ENCODE assay signal across 13 cellular contexts in genomic region chr3:25854635-25855034, GRCh38.
DNase-seq lines count a peak whose midpoint lies in the region; ATAC-seq and TF ChIP-seq lines count a peak whose summit lies in the region.
"Had no signal": no experiment of that assay in that cellular context is flagged by ENCODE, and none has a peak within 500 bp of the region (broad histone marks: within the 10 kb centered on the region; RNA-seq: fewer than 3 reads in every experiment).

No MANE protein-coding gene starts in this region.

- H3K27me3 ChIP-seq in mesenchymal stem cell (ENCODE audit: control insufficient read depth in 1 of 2, insufficient read depth in 1 of 2, low read length in 2 of 2) = no peaks in the 10 kb centered on the region
- H3K27me3 ChIP-seq: suprapubic skin had no signal

- H2BK120ac ChIP-seq in mesenchymal stem cell (ENCODE audit: low read depth, low read length) = no peak overlapping the region

- H3K14ac ChIP-seq in mesenchymal stem cell (ENCODE audit: low read length in 2 of 2) = no peak overlapping the region

- no peaks in the 10 kb centered on the region for H3K79me1 ChIP-seq in mesenchymal stem cell (replicated peaks; ENCODE audit: low read length, poor library complexity, severe bottlenecking)

- no peak overlapping the region for H3K23ac ChIP-seq in mesenchymal stem cell (ENCODE audit: low read length in 2 of 2)

- CTCF ChIA-PET in T-cell (lab: Charles Lee) = interaction anchor here (0.7 to 5.7 kb wide), 8 partner anchors 9 to 260 kb away, joined by 3 to 83 read pairs (median 4); no protein-coding TSS in a partner anchor

- no peaks in the 10 kb centered on the region for H3K4me1 ChIP-seq in mesenchymal stem cell (ENCODE audit: control insufficient read depth, insufficient read depth, low read depth, low read length)
- H3K4me1 ChIP-seq: suprapubic skin had no signal

- H3K4me3 ChIP-seq in cardiac fibroblast (replicated peaks in 1 of 2; ENCODE audit: low read depth in 2 of 2, low read length in 2 of 2) = no peak overlapping the region
- H3K4me3 ChIP-seq in mesenchymal stem cell (ENCODE audit: insufficient read depth in 1 of 2, low read depth in 1 of 2, low read length in 2 of 2) = no peak overlapping the region
- H3K4me3 ChIP-seq: suprapubic skin had no signal

- H4K8ac ChIP-seq in mesenchymal stem cell (ENCODE audit: low read length) = no peak overlapping the region

- no peak overlapping the region for H2AFZ ChIP-seq in mesenchymal stem cell (ENCODE audit: low read depth, low read length)

- H3K9ac ChIP-seq in mesenchymal stem cell (ENCODE audit: low read length) = no peak overlapping the region

- H3K18ac ChIP-seq in mesenchymal stem cell (ENCODE audit: low read depth in 1 of 2, low read length in 2 of 2) = no peak overlapping the region

- no peak overlapping the region for H3K27ac Mint-ChIP-seq in T-cell
- H3K27ac Mint-ChIP-seq: memory B cell had no signal

- H3K27ac ChIP-seq in mesenchymal stem cell (ENCODE audit: low read length, poor library complexity, severe bottlenecking) = no peak overlapping the region
- H3K27ac ChIP-seq: suprapubic skin had no signal

- no peak for TF ChIP-seq CTCF in cardiac fibroblast (IDR thresholded peaks at IDR 0.05; ENCODE audit: low read depth, low read length)

- no peaks in the 10 kb centered on the region for H3K36me3 Mint-ChIP-seq in T-cell
- H3K36me3 Mint-ChIP-seq: memory B cell had no signal

- H3K36me3 ChIP-seq in mesenchymal stem cell (ENCODE audit: control insufficient read depth in 1 of 2, insufficient read depth in 2 of 2, low read depth in 1 of 2, low read length in 2 of 2) = no peaks in the 10 kb centered on the region
- H3K36me3 ChIP-seq: suprapubic skin had no signal

- H3K27me3 Mint-ChIP-seq in T-cell = no peaks in the 10 kb centered on the region
- H3K27me3 Mint-ChIP-seq: memory B cell had no signal

- no peaks in the 10 kb centered on the region for H3K9me3 ChIP-seq in mesenchymal stem cell (ENCODE audit: control insufficient read depth, low read length)
- H3K9me3 ChIP-seq: suprapubic skin had no signal

- H2BK5ac ChIP-seq in mesenchymal stem cell (ENCODE audit: low read depth, low read length, poor library complexity, severe bottlenecking) = no peak overlapping the region

- no peak overlapping the region for H2AK5ac ChIP-seq in mesenchymal stem cell (ENCODE audit: low read length, severe bottlenecking)

- no peak overlapping the region for H2BK12ac ChIP-seq in mesenchymal stem cell (ENCODE audit: low read length in 2 of 2)

- 80% methylated on average over 1 of the region's 3 CpGs for whole genome bisulfite sequencing in mesenchymal stem cell

- H3K4me2 ChIP-seq in mesenchymal stem cell (ENCODE audit: low read length, poor library complexity, severe bottlenecking) = no peak overlapping the region

- H3K4me1 Mint-ChIP-seq in T-cell = no peaks in the 10 kb centered on the region

- DNase-seq in AG08395 (ENCODE audit: low spot score) = peak; percentile 32
- peak; percentile 78 for DNase-seq in LHCN-M2 (ENCODE audit: low read depth)
- DNase-seq in cardiac fibroblast (ENCODE audit: low read depth in 2 of 2) = peak; percentile 45 to 79
- DNase-seq in mesenchymal stem cell = peak; percentile 67
- no peak for DNase-seq in T1000 (lab: John Stamatoyannopoulos, UW)
- DNase-seq in T-cell = no peak
- no peak for DNase-seq in SHP77 (lab: John Stamatoyannopoulos, UW)
- DNase-seq in activated naive CD4-positive, alpha-beta T cell treated with Interleukin-2 at 50 U/mL for 16 hours = no peak
- DNase-seq: activated CD4-positive, alpha-beta T cell treated with anti-CD3 and anti-CD28 coated beads for 1 hour; MM.1S; Right ventricle myocardium superior had no signal

- no peak overlapping the region for H3K4me3 Mint-ChIP-seq in T-cell
- H3K4me3 Mint-ChIP-seq: memory B cell had no signal

- peaks cover 0 to 1% (median 0%) of the 10 kb centered on the region in 3 donors for H3K9me3 Mint-ChIP-seq in T-cell
- H3K9me3 Mint-ChIP-seq: memory B cell had no signal

- POLR2A ChIA-PET in T-cell (lab: Charles Lee) = interaction anchor here in 1 of 2 donors (0.8 kb wide), 1 partner anchor 65 kb away, joined by 5 read pairs; the partner anchor contains the start of gene OXSM

- no peak overlapping the region for H3K4ac ChIP-seq in mesenchymal stem cell (ENCODE audit: low read depth in 1 of 2, low read length in 2 of 2)

- no peak for ATAC-seq in T-cell (replicated peaks in 1 of 4)

- H2BK15ac ChIP-seq in mesenchymal stem cell (ENCODE audit: low read depth, poor library complexity, severe bottlenecking) = no peak overlapping the region

- no peak overlapping the region for H4K91ac ChIP-seq in mesenchymal stem cell (ENCODE audit: low read length)

Comparison
In these comparisons a context has a peak if more than half of its experiments do, and no peak if none do; other contexts are left out.
1. DNase-seq: peak in AG08395 (single experiment), LHCN-M2 (single experiment), cardiac fibroblast (2 of 2) and mesenchymal stem cell (single experiment); none in T1000 (single experiment), T-cell (0 of 34), SHP77 (0 of 2) and activated naive CD4-positive, alpha-beta T cell treated with Interleukin-2 at 50 U/mL for 16 hours (single experiment).